Comparison of ENCODE assay signal across 15 cellular contexts in the genomic region with DNA sequence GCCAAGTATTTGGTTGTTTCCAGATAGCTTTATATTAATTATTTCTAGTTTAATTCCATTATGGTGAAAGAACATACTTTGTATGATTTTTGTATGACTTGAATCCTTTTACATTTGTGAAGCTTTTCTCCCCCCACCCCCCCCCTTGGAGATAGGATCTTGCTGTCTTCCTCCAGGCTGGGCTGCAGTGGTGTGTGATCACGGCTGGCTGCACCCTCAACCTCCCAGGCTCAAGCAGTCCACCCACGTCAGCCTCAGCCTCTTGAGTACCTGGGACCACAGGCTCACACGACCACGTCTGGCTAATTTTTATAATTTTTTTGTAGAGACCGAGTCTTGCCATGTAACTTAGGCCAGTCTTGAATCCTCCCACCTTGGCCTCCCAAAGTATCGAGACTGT.
"Had no signal": no experiment of that assay in that cellular context is flagged by ENCODE, and none has a peak within 500 bp of the region (broad histone marks: within the 10 kb centered on the region; RNA-seq: fewer than 3 reads in every experiment).

No MANE protein-coding gene starts in this region.

- H3K9me3 ChIP-seq: prostate gland had no signal

- H3K27ac ChIP-seq: brain microvascular endothelial cell, foreskin keratinocyte, left ventricle myocardium inferior, prostate gland, skin epidermis had no signal

- H3K4me1 ChIP-seq: foreskin keratinocyte, prostate gland had no signal

- H3K27me3 ChIP-seq: brain microvascular endothelial cell, foreskin keratinocyte had no signal

- ATAC-seq: foreskin keratinocyte, right cardiac atrium had no signal

- H3K36me3 ChIP-seq: brain microvascular endothelial cell, left ventricle myocardium inferior, prostate gland had no signal

- DNase-seq: activated CD4-positive, CD25-positive, alpha-beta regulatory T cell treated with anti-CD3 and anti-CD28 coated beads, Interleukin-2, amount 50 U/mL, for 72 hours; activated naive CD4-positive, alpha-beta T cell treated with Interleukin-2 at 50 U/mL for 16 hours; anterior cingulate cortex; brain microvascular endothelial cell; effector memory CD4-positive, alpha-beta T cell; foreskin keratinocyte; glutamatergic neuron; left ventricle myocardium inferior; occipital lobe; right cardiac atrium; stimulated activated CD4-positive, alpha-beta T cell treated with anti-CD3 and anti-CD28 coated beads, Interleukin-15, amount 100 ng/mL, for 24 hours; stimulated activated CD4-positive, alpha-beta T cell treated with anti-CD3 and anti-CD28 coated beads, Interleukin-4, amount 100 ng/mL, for 1 hour; stimulated activated naive CD4-positive, alpha-beta T cell treated with Interleukin-2 at 50 U/mL for 16 hours had no signal

- H3K4me3 ChIP-seq: left ventricle myocardium inferior, prostate gland, skin epidermis had no signal
